1 cellular context compared by ENCODE assay signal in genomic region chr4:146222313-146222712, GRCh38.
TF ChIP-seq lines count a peak whose summit lies in the region.

No MANE protein-coding gene starts in this region.

TF ChIP-seq in HCT116, 20 proteins besides CTCF, POLR2A, EP300 and RAD21 (continued from another document):
- TF ChIP-seq, protein P1, sequence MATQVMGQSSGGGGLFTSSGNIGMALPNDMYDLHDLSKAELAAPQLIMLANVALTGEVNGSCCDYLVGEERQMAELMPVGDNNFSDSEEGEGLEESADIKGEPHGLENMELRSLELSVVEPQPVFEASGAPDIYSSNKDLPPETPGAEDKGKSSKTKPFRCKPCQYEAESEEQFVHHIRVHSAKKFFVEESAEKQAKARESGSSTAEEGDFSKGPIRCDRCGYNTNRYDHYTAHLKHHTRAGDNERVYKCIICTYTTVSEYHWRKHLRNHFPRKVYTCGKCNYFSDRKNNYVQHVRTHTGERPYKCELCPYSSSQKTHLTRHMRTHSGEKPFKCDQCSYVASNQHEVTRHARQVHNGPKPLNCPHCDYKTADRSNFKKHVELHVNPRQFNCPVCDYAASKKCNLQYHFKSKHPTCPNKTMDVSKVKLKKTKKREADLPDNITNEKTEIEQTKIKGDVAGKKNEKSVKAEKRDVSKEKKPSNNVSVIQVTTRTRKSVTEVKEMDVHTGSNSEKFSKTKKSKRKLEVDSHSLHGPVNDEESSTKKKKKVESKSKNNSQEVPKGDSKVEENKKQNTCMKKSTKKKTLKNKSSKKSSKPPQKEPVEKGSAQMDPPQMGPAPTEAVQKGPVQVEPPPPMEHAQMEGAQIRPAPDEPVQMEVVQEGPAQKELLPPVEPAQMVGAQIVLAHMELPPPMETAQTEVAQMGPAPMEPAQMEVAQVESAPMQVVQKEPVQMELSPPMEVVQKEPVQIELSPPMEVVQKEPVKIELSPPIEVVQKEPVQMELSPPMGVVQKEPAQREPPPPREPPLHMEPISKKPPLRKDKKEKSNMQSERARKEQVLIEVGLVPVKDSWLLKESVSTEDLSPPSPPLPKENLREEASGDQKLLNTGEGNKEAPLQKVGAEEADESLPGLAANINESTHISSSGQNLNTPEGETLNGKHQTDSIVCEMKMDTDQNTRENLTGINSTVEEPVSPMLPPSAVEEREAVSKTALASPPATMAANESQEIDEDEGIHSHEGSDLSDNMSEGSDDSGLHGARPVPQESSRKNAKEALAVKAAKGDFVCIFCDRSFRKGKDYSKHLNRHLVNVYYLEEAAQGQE (IDR thresholded peaks at IDR 0.05; ENCODE audit: low read depth) = no peak
